ENCODE assay signal across 9 cellular contexts in genomic region chr3:67819447-67819846, GRCh38.
DNase-seq lines count a peak whose midpoint lies in the region; ATAC-seq, FAIRE-seq and TF ChIP-seq lines count a peak whose summit lies in the region.
"Had no signal": no experiment of that assay in that cellular context is flagged by ENCODE, and none has a peak within 500 bp of the region (broad histone marks: within the 10 kb centered on the region; RNA-seq: fewer than 3 reads in every experiment).

No MANE protein-coding gene starts in this region.

- H3K9ac ChIP-seq in DND-41 (ENCODE audit: low read depth, low read length) = no peak overlapping the region
- no peak overlapping the region for H3K9ac ChIP-seq in GM12878 (ENCODE audit: control insufficient read depth, insufficient read depth, low read length)
- H3K9ac ChIP-seq: GM23248 had no signal

- SMC1A ChIA-PET in GM12878 (lab: Charles Lee; ENCODE audit: uncharacterized antibody, unreplicated experiment) = interaction anchor here (1.6 kb wide), 1 partner anchor 1058 kb away, joined by 4 read pairs; no protein-coding TSS in a partner anchor

- H3K4me2 ChIP-seq in DND-41 (ENCODE audit: insufficient read depth, low read length) (no peak overlapping the region), GM12878 (ENCODE audit: control insufficient read depth, insufficient read depth) (no peak overlapping the region)

- 0% methylated on average over 1 of the region's 1 CpG for WGBS in GM12878 (ENCODE audit: insufficient coverage, insufficient replicate concordance, low lambda C conversion rate, missing lambda C conversion rate)
- 34 to 52% (median 46%) methylated on average over 1 of the region's 1 CpG for WGBS in stomach, 5 donors

- POLR2A ChIA-PET in GM12878 (lab: Charles Lee) = no interaction called here

- H3K27me3 Mint-ChIP-seq in nephron (ENCODE audit: low read depth) = no peaks in the 10 kb centered on the region

- no peaks in the 10 kb centered on the region for H4K20me1 ChIP-seq in DND-41 (ENCODE audit: insufficient read depth, low read length)
- H4K20me1 ChIP-seq in GM12878 (ENCODE audit: control insufficient read depth, insufficient read depth) = no peaks in the 10 kb centered on the region

- no peak for TF ChIP-seq POLR2A in GM12878 (IDR thresholded peaks at IDR 0.05; ENCODE audit: low read depth, low read length)
- no peak for TF ChIP-seq POLR2A in stomach (IDR thresholded peaks at IDR 0.05)

- DNase-seq in DND-41 (no peak), GM12878 (ENCODE audit: low read depth, low spot score) (no peak), SW480 (ENCODE audit: low spot score) (no peak), DMS114 treated with DMSO at 0.1 percent for 48 hours (lab: John Stamatoyannopoulos, UW; ENCODE audit: unreplicated experiment) (no peak), KG1 (lab: John Stamatoyannopoulos, UW) (no peak), stomach (no peak)
- DNase-seq: GM23248 had no signal

- H3K36me3 ChIP-seq in DND-41 (ENCODE audit: insufficient read depth, low read length) (no peaks in the 10 kb centered on the region), GM12878 (ENCODE audit: control insufficient read depth in 2 of 2, insufficient read depth in 2 of 2, low read length in 1 of 2) (no peaks in the 10 kb centered on the region), stomach (no peaks in the 10 kb centered on the region)

- CTCF ChIA-PET in GM12878 (lab: Yijun Ruan, JAX) = interaction anchor here (0.8 to 1.6 kb wide), 10 partner anchors 30 to 1074 kb away, joined by 3 to 5 read pairs (median 4); no protein-coding TSS in a partner anchor

- no peaks in the 10 kb centered on the region for H3K36me3 Mint-ChIP-seq in nephron (ENCODE audit: low read depth)

- no peak for TF ChIP-seq EP300 in GM12878 (IDR thresholded peaks at IDR 0.05; ENCODE audit: borderline replicate concordance in 1 of 2, control insufficient read depth in 1 of 2, low read depth in 2 of 2, low read length in 2 of 2)
- TF ChIP-seq EP300 in stomach (IDR thresholded peaks at IDR 0.05) = no peak

- no peaks in the 10 kb centered on the region for H3K9me3 Mint-ChIP-seq in nephron

- H3K4me1 Mint-ChIP-seq in nephron = no peaks in the 10 kb centered on the region

- ATAC-seq in DND-41 (ENCODE audit: insufficient read depth, low read depth) = no peak
- ATAC-seq in GM12878 = peak; percentile 52; the same call in 2 of the 3 replicates

- no peak overlapping the region for H3K27ac Mint-ChIP-seq in nephron

- in situ Hi-C loops in GM12878 (cut with MboI) = no loop called here

- TF ChIP-seq RAD21 in GM12878 (IDR thresholded peaks at IDR 0.05; ENCODE audit: insufficient read depth, low read depth, low read length) = peak; percentile 18; the same call in 1 of the 2 replicates

- RAD21 ChIA-PET in GM12878 (lab: Charles Lee; ENCODE audit: unreplicated experiment) = no interaction called here

- H3K27me3 ChIP-seq in DND-41 (ENCODE audit: insufficient read depth, low read length, poor library complexity) (no peaks in the 10 kb centered on the region), GM12878 (replicated peaks in 1 of 2; ENCODE audit: control insufficient read depth in 2 of 2, insufficient read depth in 2 of 2, low read length in 1 of 2) (no peaks in the 10 kb centered on the region), stomach (no peaks in the 10 kb centered on the region)

- BruUV-seq in GM12878 (replicated peaks; lab: Mats Ljungman, UMichigan) = no TSS peak

- H3K79me2 ChIP-seq in DND-41 (ENCODE audit: insufficient read depth, low read length) (no peaks in the 10 kb centered on the region), GM12878 (ENCODE audit: control insufficient read depth, insufficient read depth, low read length) (no peaks in the 10 kb centered on the region)

- H3K27ac ChIP-seq in DND-41 (ENCODE audit: low read length) (no peak overlapping the region), GM12878 (ENCODE audit: control insufficient read depth, insufficient read depth) (no peak overlapping the region), stomach (no peak overlapping the region)
- H3K27ac ChIP-seq: GM23248 had no signal

- H3K4me1 ChIP-seq in DND-41 (ENCODE audit: insufficient read depth, low read length) (no peaks in the 10 kb centered on the region), GM12878 (ENCODE audit: control insufficient read depth, insufficient read depth, low read length) (no peaks in the 10 kb centered on the region), stomach (no peaks in the 10 kb centered on the region)

- intact Hi-C loops in GM12878 (cut with micrococcal nuclease; ENCODE audit: unreplicated experiment) (loop anchor here (10.0 kb wide), 1 partner anchor 1055 kb away; no protein-coding TSS in a partner anchor), stomach (cut with DNase I; ENCODE audit: low total_unique reads) (no loop called here)

- H3K4me3 ChIP-seq in DND-41 (ENCODE audit: low read depth in 1 of 2, low read length in 2 of 2) (no peak overlapping the region), GM12878 (no peak overlapping the region), stomach (no peak overlapping the region)
- H3K4me3 ChIP-seq: GM23248 had no signal

- H2AFZ ChIP-seq in DND-41 (ENCODE audit: low read depth, low read length) (no peak overlapping the region), GM12878 (ENCODE audit: control insufficient read depth, low read depth, low read length) (no peak overlapping the region)
- H2AFZ ChIP-seq: GM23248 had no signal

- no peak overlapping the region for H3K4me3 Mint-ChIP-seq in nephron

- FAIRE-seq in GM12878 (lab: Jason Lieb, UNC) = no peak

- H3K9me3 ChIP-seq in DND-41 (ENCODE audit: insufficient read depth, low read length, severe bottlenecking) = no peaks in the 10 kb centered on the region
- no peaks in the 10 kb centered on the region for H3K9me3 ChIP-seq in GM12878 (replicated peaks; ENCODE audit: control insufficient read depth, insufficient read depth, low read length)
- H3K9me3 ChIP-seq in stomach = no peaks in the 10 kb centered on the region

- TF ChIP-seq CTCF in DND-41 (IDR thresholded peaks at IDR 0.05; ENCODE audit: borderline replicate concordance, extremely low read depth, low read length, poor library complexity, severe bottlenecking) (peak; percentile 20), LNCAP (IDR thresholded peaks at IDR 0.05) (peak; percentile 23; the same call in 1 of the 2 replicates), GM12878 (IDR thresholded peaks at IDR 0.05 in 2 of 3, conservative IDR thresholded peaks at IDR 0.05 in 1 of 3; ENCODE audit: control insufficient read depth in 2 of 3, extremely low read depth in 1 of 3, insufficient read depth in 1 of 3, low read depth in 3 of 3, low read length in 3 of 3) (peak; percentile 3 to 33 (median 30); a peak in 2 of 6 replicates), nephron (IDR thresholded peaks at IDR 0.05; ENCODE audit: unreplicated experiment in 3 of 3) (peak in 2 of 3 experiments; percentile 28 to 46), stomach (IDR thresholded peaks at IDR 0.05) (peak in 1 of 7 experiments; percentile 13)

TF ChIP-seq in GM12878, 131 proteins besides CTCF, POLR2A, EP300 and RAD21:
- TF ChIP-seq EED (IDR thresholded peaks at IDR 0.05; ENCODE audit: low read depth) (no peak), SIN3A (IDR thresholded peaks at IDR 0.05; ENCODE audit: low read depth, low read length) (no peak), NR2C2 (IDR thresholded peaks at IDR 0.05; ENCODE audit: borderline replicate concordance, control insufficient read depth, insufficient read length, low read depth) (no peak), FOXK2 (IDR thresholded peaks at IDR 0.05) (no peak), RAD51 (IDR thresholded peaks at IDR 0.05) (no peak), MYC (IDR thresholded peaks at IDR 0.05; ENCODE audit: insufficient read depth, insufficient read length, insufficient replicate concordance, low read length, severe bottlenecking) (no peak), LARP7 (IDR thresholded peaks at IDR 0.05) (no peak), TAF1 (IDR thresholded peaks at IDR 0.05; ENCODE audit: borderline replicate concordance, low read depth, low read length) (no peak), NBN (IDR thresholded peaks at IDR 0.05) (no peak)
